Comparison of ENCODE assay signal across 1 cellular context in genomic region chr1:17014671-17015567, GRCh38.
TF ChIP-seq lines count a peak whose summit lies in the region.

No MANE protein-coding gene starts in this region.

TF ChIP-seq in GM23338, 12 proteins besides CTCF, POLR2A, EP300 and RAD21:
- TF ChIP-seq REST (IDR thresholded peaks at IDR 0.05; ENCODE audit: unreplicated experiment) (no peak), NANOG (IDR thresholded peaks at IDR 0.05; ENCODE audit: borderline replicate concordance) (no peak), EZH2 (IDR thresholded peaks at IDR 0.05; ENCODE audit: low read depth, unreplicated experiment) (no peak), ZNF114 (CRISPR knock-in tag; IDR thresholded peaks at IDR 0.05) (no peak), POLR2AphosphoS5 (IDR thresholded peaks at IDR 0.05; ENCODE audit: low read depth) (no peak), JUNB (IDR thresholded peaks at IDR 0.05; ENCODE audit: unreplicated experiment) (no peak)
- TF ChIP-seq, protein P1, sequence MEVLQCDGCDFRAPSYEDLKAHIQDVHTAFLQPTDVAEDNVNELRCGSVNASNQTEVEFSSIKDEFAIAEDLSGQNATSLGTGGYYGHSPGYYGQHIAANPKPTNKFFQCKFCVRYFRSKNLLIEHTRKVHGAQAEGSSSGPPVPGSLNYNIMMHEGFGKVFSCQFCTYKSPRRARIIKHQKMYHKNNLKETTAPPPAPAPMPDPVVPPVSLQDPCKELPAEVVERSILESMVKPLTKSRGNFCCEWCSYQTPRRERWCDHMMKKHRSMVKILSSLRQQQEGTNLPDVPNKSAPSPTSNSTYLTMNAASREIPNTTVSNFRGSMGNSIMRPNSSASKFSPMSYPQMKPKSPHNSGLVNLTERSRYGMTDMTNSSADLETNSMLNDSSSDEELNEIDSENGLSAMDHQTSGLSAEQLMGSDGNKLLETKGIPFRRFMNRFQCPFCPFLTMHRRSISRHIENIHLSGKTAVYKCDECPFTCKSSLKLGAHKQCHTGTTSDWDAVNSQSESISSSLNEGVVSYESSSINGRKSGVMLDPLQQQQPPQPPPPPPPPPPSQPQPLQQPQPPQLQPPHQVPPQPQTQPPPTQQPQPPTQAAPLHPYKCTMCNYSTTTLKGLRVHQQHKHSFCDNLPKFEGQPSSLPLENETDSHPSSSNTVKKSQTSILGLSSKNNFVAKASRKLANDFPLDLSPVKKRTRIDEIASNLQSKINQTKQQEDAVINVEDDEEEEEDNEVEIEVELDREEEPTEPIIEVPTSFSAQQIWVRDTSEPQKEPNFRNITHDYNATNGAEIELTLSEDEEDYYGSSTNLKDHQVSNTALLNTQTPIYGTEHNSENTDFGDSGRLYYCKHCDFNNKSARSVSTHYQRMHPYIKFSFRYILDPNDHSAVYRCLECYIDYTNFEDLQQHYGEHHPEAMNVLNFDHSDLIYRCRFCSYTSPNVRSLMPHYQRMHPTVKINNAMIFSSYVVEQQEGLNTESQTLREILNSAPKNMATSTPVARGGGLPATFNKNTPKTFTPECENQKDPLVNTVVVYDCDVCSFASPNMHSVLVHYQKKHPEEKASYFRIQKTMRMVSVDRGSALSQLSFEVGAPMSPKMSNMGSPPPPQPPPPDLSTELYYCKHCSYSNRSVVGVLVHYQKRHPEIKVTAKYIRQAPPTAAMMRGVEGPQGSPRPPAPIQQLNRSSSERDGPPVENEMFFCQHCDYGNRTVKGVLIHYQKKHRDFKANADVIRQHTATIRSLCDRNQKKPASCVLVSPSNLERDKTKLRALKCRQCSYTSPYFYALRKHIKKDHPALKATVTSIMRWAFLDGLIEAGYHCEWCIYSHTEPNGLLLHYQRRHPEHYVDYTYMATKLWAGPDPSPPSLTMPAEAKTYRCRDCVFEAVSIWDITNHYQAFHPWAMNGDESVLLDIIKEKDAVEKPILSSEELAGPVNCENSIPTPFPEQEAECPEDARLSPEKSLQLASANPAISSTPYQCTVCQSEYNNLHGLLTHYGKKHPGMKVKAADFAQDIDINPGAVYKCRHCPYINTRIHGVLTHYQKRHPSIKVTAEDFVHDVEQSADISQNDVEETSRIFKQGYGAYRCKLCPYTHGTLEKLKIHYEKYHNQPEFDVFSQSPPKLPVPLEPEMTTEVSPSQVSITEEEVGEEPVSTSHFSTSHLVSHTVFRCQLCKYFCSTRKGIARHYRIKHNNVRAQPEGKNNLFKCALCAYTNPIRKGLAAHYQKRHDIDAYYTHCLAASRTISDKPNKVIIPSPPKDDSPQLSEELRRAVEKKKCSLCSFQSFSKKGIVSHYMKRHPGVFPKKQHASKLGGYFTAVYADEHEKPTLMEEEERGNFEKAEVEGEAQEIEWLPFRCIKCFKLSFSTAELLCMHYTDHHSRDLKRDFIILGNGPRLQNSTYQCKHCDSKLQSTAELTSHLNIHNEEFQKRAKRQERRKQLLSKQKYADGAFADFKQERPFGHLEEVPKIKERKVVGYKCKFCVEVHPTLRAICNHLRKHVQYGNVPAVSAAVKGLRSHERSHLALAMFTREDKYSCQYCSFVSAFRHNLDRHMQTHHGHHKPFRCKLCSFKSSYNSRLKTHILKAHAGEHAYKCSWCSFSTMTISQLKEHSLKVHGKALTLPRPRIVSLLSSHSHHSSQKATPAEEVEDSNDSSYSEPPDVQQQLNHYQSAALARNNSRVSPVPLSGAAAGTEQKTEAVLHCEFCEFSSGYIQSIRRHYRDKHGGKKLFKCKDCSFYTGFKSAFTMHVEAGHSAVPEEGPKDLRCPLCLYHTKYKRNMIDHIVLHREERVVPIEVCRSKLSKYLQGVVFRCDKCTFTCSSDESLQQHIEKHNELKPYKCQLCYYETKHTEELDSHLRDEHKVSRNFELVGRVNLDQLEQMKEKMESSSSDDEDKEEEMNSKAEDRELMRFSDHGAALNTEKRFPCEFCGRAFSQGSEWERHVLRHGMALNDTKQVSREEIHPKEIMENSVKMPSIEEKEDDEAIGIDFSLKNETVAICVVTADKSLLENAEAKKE (CRISPR knock-in tag; IDR thresholded peaks at IDR 0.05): no peak
